Comparison of ENCODE assay signal across 8 cellular contexts in the genomic region with DNA sequence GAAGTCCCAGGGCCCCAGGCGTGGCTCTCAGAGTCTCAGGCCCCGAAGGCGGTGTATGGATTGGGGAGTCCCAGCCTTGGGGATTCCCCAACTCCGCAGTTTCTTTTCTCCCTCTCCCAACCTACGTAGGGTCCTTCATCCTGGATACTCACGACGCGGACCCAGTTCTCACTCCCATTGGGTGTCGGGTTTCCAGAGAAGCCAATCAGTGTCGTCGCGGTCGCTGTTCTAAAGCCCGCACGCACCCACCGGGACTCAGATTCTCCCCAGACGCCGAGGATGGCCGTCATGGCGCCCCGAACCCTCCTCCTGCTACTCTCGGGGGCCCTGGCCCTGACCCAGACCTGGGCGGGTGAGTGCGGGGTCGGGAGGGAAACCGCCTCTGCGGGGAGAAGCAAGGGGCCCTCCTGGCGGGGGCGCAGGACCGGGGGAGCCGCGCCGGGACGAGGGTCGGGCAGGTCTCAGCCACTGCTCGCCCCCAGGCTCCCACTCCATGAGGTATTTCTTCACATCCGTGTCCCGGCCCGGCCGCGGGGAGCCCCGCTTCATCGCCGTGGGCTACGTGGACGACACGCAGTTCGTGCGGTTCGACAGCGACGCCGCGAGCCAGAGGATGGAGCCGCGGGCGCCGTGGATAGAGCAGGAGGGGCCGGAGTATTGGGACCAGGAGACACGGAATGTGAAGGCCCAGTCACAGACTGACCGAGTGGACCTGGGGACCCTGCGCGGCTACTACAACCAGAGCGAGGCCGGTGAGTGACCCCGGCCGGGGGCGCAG. TPM values are rescaled to one million over a fixed set of nuclear protein-coding genes. Genes with fewer than 3 reads are reported as not detected.
A peak's percentile ranks its signal among the peaks of the same experiment; 100 is the strongest.
DNase-seq lines count a peak whose midpoint lies in the region; ATAC-seq and TF ChIP-seq lines count a peak whose summit lies in the region.

Gene HLA-A (plus strand): TSS at position 258 of the 778 bp plus-strand sequence. CDS start 22 bp downstream, at position 280.

- H3K27me3 Mint-ChIP-seq in IgD-negative memory B cell, result no peaks in the 10 kb centered on the region

- H3K4me3 Mint-ChIP-seq in IgD-negative memory B cell, result peak within 1 kb of the TSS; percentile 93 to 98 (median 96)

- peaks cover 18% of the 10 kb centered on the region for H3K4me1 ChIP-seq in mucosa of descending colon (ENCODE audit: low read depth)

- ATAC-seq in GM21529 (IDR thresholded peaks at IDR 0.05; ENCODE audit: unreplicated experiment) (peak; percentile 89), mucosa of descending colon (peak; percentile 97)

- no peaks in the 10 kb centered on the region for H3K36me3 ChIP-seq in mucosa of descending colon (ENCODE audit: low read depth)

- intact Hi-C loops in mucosa of descending colon (cut with DNase I, micrococcal nuclease), result no loop called here

- peaks cover 0 to 2% (median 0%) of the 10 kb centered on the region in 3 donors for H3K9me3 Mint-ChIP-seq in IgD-negative memory B cell

- peak within 1 kb of the TSS; percentile 100 for H3K27ac Mint-ChIP-seq in IgD-negative memory B cell

- no peak for TF ChIP-seq CTCF in mucosa of descending colon (IDR thresholded peaks at IDR 0.05)

- no peaks in the 10 kb centered on the region for H3K9me3 ChIP-seq in mucosa of descending colon

- peak within 1 kb of the TSS; percentile 95 for H3K4me3 ChIP-seq in mucosa of descending colon

- H3K4me1 Mint-ChIP-seq in IgD-negative memory B cell, result peaks cover 28 to 42% (median 33%) of the 10 kb centered on the region in 3 donors

- peaks cover 17% of the 10 kb centered on the region for H3K36me3 Mint-ChIP-seq in IgD-negative memory B cell

- peak within 1 kb of the TSS; percentile 54 for H3K27ac ChIP-seq in epithelial cell of prostate

- DNase-seq in DMS 273 treated with DMSO at 0.1 percent for 48 hours (lab: John Stamatoyannopoulos, UW), result peak; percentile 82
- peak; percentile 98 for DNase-seq in OCI-M1 (lab: John Stamatoyannopoulos, UW)
- DNase-seq in activated T-cell treated with anti-CD3 and anti-CD28 coated beads for 48 hours (ENCODE audit: low read depth), result peak; percentile 86
- DNase-seq in epithelial cell of prostate (ENCODE audit: low read depth, low spot score), result peak; percentile 86
- DNase-seq in mucosa of descending colon, result peak; percentile 93 to 94 (median 93)
- DNase-seq in stimulated activated CD8-positive, alpha-beta memory T cell treated with anti-CD3 and anti-CD28 coated beads, Interleukin-4, amount 100 ng/mL, for 1 hour (ENCODE audit: low read depth in 2 of 2, low spot score in 1 of 2), result peak; percentile 86 to 91

RNA-seq across cellular contexts. Expression of gene HLA-A, which starts in this region (rescaled TPM):
- 2,521 TPM for polyA plus RNA-seq in IgD-negative memory B cell
- 1,000 to 10,000 TPM in 2 of 3 donors, 100 to 1,000 TPM in 1; 833 to 1,988 (median 1,901) TPM for total RNA-seq in mucosa of descending colon

Comparison
In these comparisons a context has a peak if more than half of its experiments do, and no peak if none do; other contexts are left out.
1. Peak in every context shown above with its lines: DNase-seq, ATAC-seq, H3K4me3 ChIP-seq and H3K27ac ChIP-seq.